ENCODE assay signal across 28 cellular contexts in the genomic region with DNA sequence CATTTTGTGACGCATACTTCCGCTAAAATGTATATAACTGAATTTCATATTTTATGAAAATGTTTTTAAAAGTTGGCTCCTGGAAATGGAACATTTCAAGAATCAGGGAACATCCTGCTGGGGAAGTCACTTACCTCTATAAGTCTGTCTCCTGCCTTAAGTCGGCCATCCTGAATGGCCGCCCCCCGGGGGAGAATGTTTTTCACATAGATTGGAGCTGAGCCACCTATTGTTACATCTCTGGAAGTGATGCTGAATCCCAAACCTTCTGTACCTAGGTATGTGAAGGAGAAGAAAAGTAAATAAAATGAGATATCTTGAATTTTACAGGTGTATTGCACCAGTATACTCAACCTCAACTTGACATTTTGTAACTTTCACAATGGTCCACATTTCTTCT.
"Had no signal": no experiment of that assay in that cellular context is flagged by ENCODE, and none has a peak within 500 bp of the region (broad histone marks: within the 10 kb centered on the region; RNA-seq: fewer than 3 reads in every experiment).

No MANE protein-coding gene starts in this region.

- H3K36me3 ChIP-seq: ovary, right lobe of liver, thoracic aorta had no signal

- DNase-seq: occipital lobe; ovary; posterior cingulate gyrus; psoas muscle; right cardiac atrium; right lobe of liver; sigmoid colon; small intestine; stimulated activated CD4-positive, alpha-beta T cell treated with anti-CD3 and anti-CD28 coated beads, Interleukin-15, amount 100 ng/mL, for 24 hours; stimulated activated CD4-positive, alpha-beta T cell treated with anti-CD3 and anti-CD28 coated beads, Interleukin-2, amount 100 ng/mL, for 24 hours; stimulated activated CD4-positive, alpha-beta T cell treated with anti-CD3 and anti-CD28 coated beads, Interleukin-2, amount 100 ng/mL, for 48 hours; stimulated activated CD4-positive, alpha-beta T cell treated with anti-CD3 and anti-CD28 coated beads, Interleukin-4, amount 100 ng/mL, for 24 hours; stimulated activated naive B cell treated with anti-CD40 and anti-IgM and Interleukin-4, amounts not matched to agents 10 μg/mL and 1 μg/mL and 100 μg/mL, for 72 hours; stimulated activated naive CD4-positive, alpha-beta T cell treated with Interleukin-2 at 50 U/mL for 16 hours; stomach; thyroid gland; trophoblast cell; upper lobe of left lung had no signal

- H3K9me3 Mint-ChIP-seq: nephron; neural progenitor cell; stimulated activated effector memory CD8-positive, alpha-beta T cell treated with anti-CD3 and anti-CD28 coated beads, Interleukin-12 subunit alpha, Interleukin-12 subunit beta, amount 100 ng/mL, for 72 hours; stimulated activated naive B cell treated with anti-CD40 and anti-IgM and Interleukin-4, amounts not matched to agents 10 μg/mL and 1 μg/mL and 100 μg/mL, for 72 hours; stimulated activated naive CD8-positive, alpha-beta T cell treated with anti-CD3 and anti-CD28 coated beads, Interleukin-15, Interleukin-2, amounts not matched to agents 100 ng/mL and 50 ng/mL, for 24 hours had no signal

- H3K9me3 ChIP-seq: ovary, psoas muscle, right lobe of liver, sigmoid colon, stomach, thoracic aorta, thyroid gland, tibial nerve, upper lobe of left lung, vagina had no signal

- H3K79me2 ChIP-seq: parathyroid adenoma had no signal

- H3K36me3 Mint-ChIP-seq: stimulated activated effector memory CD8-positive, alpha-beta T cell treated with anti-CD3 and anti-CD28 coated beads, Interleukin-12 subunit alpha, Interleukin-12 subunit beta, amount 100 ng/mL, for 72 hours; stimulated activated naive B cell treated with anti-CD40 and anti-IgM and Interleukin-4, amounts not matched to agents 10 μg/mL and 1 μg/mL and 100 μg/mL, for 72 hours had no signal

- H3K4me1 ChIP-seq: parathyroid adenoma, right lobe of liver, sigmoid colon, stomach, thyroid gland, vagina had no signal

- H2AFZ ChIP-seq: neural progenitor cell, parathyroid adenoma had no signal

- FAIRE-seq: small intestine, urothelium cell line had no signal

- H3K27ac ChIP-seq: neural progenitor cell, ovary, parathyroid adenoma, psoas muscle, right lobe of liver, sigmoid colon, stomach, thoracic aorta, thyroid gland, tibial nerve, upper lobe of left lung, vagina had no signal

- H3K27me3 Mint-ChIP-seq: progenitor cell of endocrine pancreas; stimulated activated naive B cell treated with anti-CD40 and anti-IgM and Interleukin-4, amounts not matched to agents 10 μg/mL and 1 μg/mL and 100 μg/mL, for 72 hours; stimulated activated naive CD8-positive, alpha-beta T cell treated with anti-CD3 and anti-CD28 coated beads, Interleukin-15, Interleukin-2, amounts not matched to agents 100 ng/mL and 50 ng/mL, for 24 hours had no signal

- H3K4me3 ChIP-seq: neural progenitor cell, ovary, psoas muscle, right lobe of liver, sigmoid colon, stomach, thoracic aorta, thyroid gland, tibial nerve, upper lobe of left lung, vagina had no signal

- H3K27me3 ChIP-seq: neural progenitor cell, ovary, right lobe of liver, sigmoid colon, stomach, thyroid gland, tibial nerve, upper lobe of left lung, vagina had no signal

- H3K4me3 Mint-ChIP-seq: nephron; neural progenitor cell; stimulated activated effector memory CD8-positive, alpha-beta T cell treated with anti-CD3 and anti-CD28 coated beads, Interleukin-12 subunit alpha, Interleukin-12 subunit beta, amount 100 ng/mL, for 72 hours; stimulated activated naive B cell treated with anti-CD40 and anti-IgM and Interleukin-4, amounts not matched to agents 10 μg/mL and 1 μg/mL and 100 μg/mL, for 72 hours; stimulated activated naive CD8-positive, alpha-beta T cell treated with anti-CD3 and anti-CD28 coated beads, Interleukin-15, Interleukin-2, amounts not matched to agents 100 ng/mL and 50 ng/mL, for 24 hours had no signal

- H3K27ac Mint-ChIP-seq: nephron; neural progenitor cell; progenitor cell of endocrine pancreas; stimulated activated effector memory CD8-positive, alpha-beta T cell treated with anti-CD3 and anti-CD28 coated beads, Interleukin-12 subunit alpha, Interleukin-12 subunit beta, amount 100 ng/mL, for 72 hours; stimulated activated naive B cell treated with anti-CD40 and anti-IgM and Interleukin-4, amounts not matched to agents 10 μg/mL and 1 μg/mL and 100 μg/mL, for 72 hours; stimulated activated naive CD8-positive, alpha-beta T cell treated with anti-CD3 and anti-CD28 coated beads, Interleukin-15, Interleukin-2, amounts not matched to agents 100 ng/mL and 50 ng/mL, for 24 hours had no signal

- H3K9ac ChIP-seq: neural progenitor cell, parathyroid adenoma had no signal

- ATAC-seq: psoas muscle; right cardiac atrium; right lobe of liver; stimulated activated effector memory CD8-positive, alpha-beta T cell treated with anti-CD3 and anti-CD28 coated beads, Interleukin-12 subunit alpha, Interleukin-12 subunit beta, amount 100 ng/mL, for 72 hours; stimulated activated naive B cell treated with anti-CD40 and anti-IgM and Interleukin-4, amounts not matched to agents 10 μg/mL and 1 μg/mL and 100 μg/mL, for 72 hours had no signal

- H3K4me2 ChIP-seq: neural progenitor cell had no signal
